35 cellular contexts compared by ENCODE assay signal in genomic region chr1:70659891-70660290, GRCh38.
"Had no signal": no experiment of that assay in that cellular context is flagged by ENCODE, and none has a peak within 500 bp of the region (broad histone marks: within the 10 kb centered on the region; RNA-seq: fewer than 3 reads in every experiment).

No MANE protein-coding gene starts in this region.

- ATAC-seq: activated CD8-positive, alpha-beta T cell treated with anti-CD3 and anti-CD28 coated beads for 36 hours; activated naive CD8-positive, alpha-beta T cell treated with anti-CD3 and anti-CD28 coated beads, Interleukin-2, amount 50 U/mL, for 24 hours had no signal

- H3K27ac ChIP-seq: ascending aorta, cardiac muscle cell, VCaP had no signal

- H3K9me3 ChIP-seq: ascending aorta had no signal

- FAIRE-seq: bronchial epithelial cell, TTC549 had no signal

- H3K4me1 Mint-ChIP-seq: activated B cell treated with CpG ODN at 0.5 μM for 24 hours; activated CD4-positive, alpha-beta T cell treated with anti-CD3 and anti-CD28 coated beads, Interleukin-2, amount 10 ng/mL, durations not matched to agents 24 days and 14 days; activated naive CD4-positive, alpha-beta T cell treated with anti-CD3 and anti-CD28 coated beads, Interleukin-2, amount 10 ng/mL, durations not matched to agents 7 days and 5 days; activated naive CD4-positive, alpha-beta T cell treated with anti-CD3 and anti-CD28 coated beads, Interleukin-2, amount 50 U/mL, for 24 hours; activated naive CD8-positive, alpha-beta T cell treated with anti-CD3 and anti-CD28 coated beads, Interleukin-2, amount 10 ng/mL, durations not matched to agents 7 days and 5 days; activated naive CD8-positive, alpha-beta T cell treated with anti-CD3 and anti-CD28 coated beads, Interleukin-2, amount 50 U/mL, for 24 hours; brain; central memory CD8-positive, alpha-beta T cell had no signal

- H3K4me3 Mint-ChIP-seq: activated B cell treated with CpG ODN at 0.5 μM for 24 hours; activated CD4-positive, alpha-beta memory T cell treated with anti-CD3 and anti-CD28 coated beads for 36 hours; activated CD4-positive, alpha-beta T cell treated with anti-CD3 and anti-CD28 coated beads, Interleukin-2, amount 10 ng/mL, durations not matched to agents 24 days and 14 days; activated CD8-positive, alpha-beta T cell treated with anti-CD3 and anti-CD28 coated beads for 36 hours; activated naive CD4-positive, alpha-beta T cell treated with anti-CD3 and anti-CD28 coated beads, Interleukin-2, amount 10 ng/mL, durations not matched to agents 7 days and 5 days; activated naive CD4-positive, alpha-beta T cell treated with anti-CD3 and anti-CD28 coated beads, Interleukin-2, amount 50 U/mL, for 24 hours; activated naive CD8-positive, alpha-beta T cell; activated naive CD8-positive, alpha-beta T cell treated with anti-CD3 and anti-CD28 coated beads, Interleukin-2, amount 10 ng/mL, durations not matched to agents 7 days and 5 days; activated naive CD8-positive, alpha-beta T cell treated with anti-CD3 and anti-CD28 coated beads, Interleukin-2, amount 50 U/mL, for 24 hours; activated T-cell treated with anti-CD3 and anti-CD28 coated beads, Interleukin-2, amount 50 U/mL, for 24 hours; brain; central memory CD8-positive, alpha-beta T cell; T-helper 1 cell treated with Interleukin-12 subunit alpha and Interleukin-12 subunit beta and Interleukin-4 antibody, amounts not matched to agents 30 μg/mL and 1 μg/mL, for 36 hours; T-helper 2 cell treated with Interferon-gamma antibody and Interleukin-4, amounts not matched to agents 5 μg/mL and 100 μg/mL, for 36 hours had no signal

- H3K36me3 Mint-ChIP-seq: activated CD4-positive, alpha-beta memory T cell treated with anti-CD3 and anti-CD28 coated beads for 36 hours; activated naive CD4-positive, alpha-beta T cell treated with anti-CD3 and anti-CD28 coated beads, Interleukin-2, amount 10 ng/mL, durations not matched to agents 7 days and 5 days; activated naive CD4-positive, alpha-beta T cell treated with anti-CD3 and anti-CD28 coated beads, Interleukin-2, amount 50 U/mL, for 24 hours; activated naive CD8-positive, alpha-beta T cell; activated naive CD8-positive, alpha-beta T cell treated with anti-CD3 and anti-CD28 coated beads, Interleukin-2, amount 10 ng/mL, durations not matched to agents 7 days and 5 days; brain had no signal

- H3K4me3 ChIP-seq: ascending aorta, cardiac muscle cell had no signal

- H3K27me3 Mint-ChIP-seq: activated B cell treated with CpG ODN at 0.5 μM for 24 hours; activated CD4-positive, alpha-beta memory T cell treated with anti-CD3 and anti-CD28 coated beads for 36 hours; activated CD4-positive, alpha-beta T cell treated with anti-CD3 and anti-CD28 coated beads, Interleukin-2, amount 10 ng/mL, durations not matched to agents 24 days and 14 days; activated CD8-positive, alpha-beta T cell treated with anti-CD3 and anti-CD28 coated beads for 36 hours; activated naive CD4-positive, alpha-beta T cell treated with anti-CD3 and anti-CD28 coated beads, Interleukin-2, amount 10 ng/mL, durations not matched to agents 7 days and 5 days; activated naive CD4-positive, alpha-beta T cell treated with anti-CD3 and anti-CD28 coated beads, Interleukin-2, amount 50 U/mL, for 24 hours; activated naive CD8-positive, alpha-beta T cell; activated naive CD8-positive, alpha-beta T cell treated with anti-CD3 and anti-CD28 coated beads, Interleukin-2, amount 10 ng/mL, durations not matched to agents 7 days and 5 days; activated naive CD8-positive, alpha-beta T cell treated with anti-CD3 and anti-CD28 coated beads, Interleukin-2, amount 50 U/mL, for 24 hours; activated T-cell treated with anti-CD3 and anti-CD28 coated beads, Interleukin-2, amount 50 U/mL, for 24 hours; brain; central memory CD8-positive, alpha-beta T cell had no signal

- H3K27ac Mint-ChIP-seq: activated B cell treated with CpG ODN at 0.5 μM for 24 hours; activated CD4-positive, alpha-beta memory T cell treated with anti-CD3 and anti-CD28 coated beads for 36 hours; activated CD4-positive, alpha-beta T cell treated with anti-CD3 and anti-CD28 coated beads, Interleukin-2, amount 10 ng/mL, durations not matched to agents 24 days and 14 days; activated CD8-positive, alpha-beta T cell treated with anti-CD3 and anti-CD28 coated beads for 36 hours; activated naive CD4-positive, alpha-beta T cell treated with anti-CD3 and anti-CD28 coated beads, Interleukin-2, amount 10 ng/mL, durations not matched to agents 7 days and 5 days; activated naive CD4-positive, alpha-beta T cell treated with anti-CD3 and anti-CD28 coated beads, Interleukin-2, amount 50 U/mL, for 24 hours; activated naive CD8-positive, alpha-beta T cell; activated naive CD8-positive, alpha-beta T cell treated with anti-CD3 and anti-CD28 coated beads, Interleukin-2, amount 10 ng/mL, durations not matched to agents 7 days and 5 days; activated naive CD8-positive, alpha-beta T cell treated with anti-CD3 and anti-CD28 coated beads, Interleukin-2, amount 50 U/mL, for 24 hours; activated T-cell treated with anti-CD3 and anti-CD28 coated beads, Interleukin-2, amount 50 U/mL, for 24 hours; activated T-helper 2 cell treated with anti-CD3 and anti-CD28 coated beads, Interferon-gamma antibody, Interleukin-2, Interleukin-4, amounts not matched to agents 10 μg/mL and 5 μg/mL and 100 μg/mL, durations not matched to agents 14 hours and 24 hours and 36 hours; brain; T-helper 1 cell treated with Interleukin-12 subunit alpha and Interleukin-12 subunit beta and Interleukin-4 antibody, amounts not matched to agents 30 μg/mL and 1 μg/mL, for 36 hours; T-helper 2 cell treated with Interferon-gamma antibody and Interleukin-4, amounts not matched to agents 5 μg/mL and 100 μg/mL, for 36 hours had no signal

- H3K27me3 ChIP-seq: ascending aorta, cardiac muscle cell had no signal

- DNase-seq: activated B cell treated with CpG ODN at 0.5 μM for 24 hours; activated CD4-positive, alpha-beta memory T cell treated with anti-CD3 and anti-CD28 coated beads for 36 hours; activated CD4-positive, alpha-beta T cell treated with anti-CD3 and anti-CD28 coated beads for 4 hours; activated CD4-positive, alpha-beta T cell treated with anti-CD3 and anti-CD28 coated beads, Interleukin-2, amount 10 ng/mL, durations not matched to agents 24 days and 14 days; activated CD4-positive, alpha-beta T cell treated with anti-CD3 and anti-CD28 coated beads, Interleukin-2, amount 50 U/mL, for 1 hour; activated CD4-positive, alpha-beta T cell treated with anti-CD3 and anti-CD28 coated beads, Interleukin-2, amount 50 U/mL, for 4 hours; activated CD4-positive, CD25-positive, alpha-beta regulatory T cell treated with anti-CD3 and anti-CD28 coated beads, Interleukin-2, amount 50 U/mL, for 72 hours; activated CD8-positive, alpha-beta memory T cell treated with anti-CD3 and anti-CD28 coated beads, Interleukin-2, amount 50 U/mL, for 48 hours; activated CD8-positive, alpha-beta T cell treated with anti-CD3 and anti-CD28 coated beads for 36 hours; activated effector memory CD4-positive, alpha-beta T cell treated with Interleukin-2 at 50 U/mL for 16 hours; activated gamma-delta T cell; activated naive CD4-positive, alpha-beta T cell treated with anti-CD3 and anti-CD28 coated beads, Interleukin-2, amount 10 ng/mL, durations not matched to agents 7 days and 5 days; activated naive CD4-positive, alpha-beta T cell treated with Interleukin-2 at 50 U/mL for 16 hours; activated naive CD8-positive, alpha-beta T cell treated with anti-CD3 and anti-CD28 coated beads, Interleukin-2, amount 10 ng/mL, durations not matched to agents 7 days and 5 days; activated naive CD8-positive, alpha-beta T cell treated with anti-CD3 and anti-CD28 coated beads, Interleukin-2, amount 50 U/mL, for 24 hours; activated T-cell treated with anti-CD3 and anti-CD28 coated beads, Interleukin-2, amount 50 U/mL, for 24 hours; activated T-cell treated with anti-CD3 and anti-CD28 coated beads, Interleukin-2, amount 50 U/mL, for 48 hours; amygdala; anterior cingulate cortex; caudate nucleus; cerebellar nuclear complex; T-helper 2 cell; T-helper 9 cell had no signal

- H3K36me3 ChIP-seq: ascending aorta had no signal

- H3K9me3 Mint-ChIP-seq: activated B cell treated with CpG ODN at 0.5 μM for 24 hours; activated CD4-positive, alpha-beta T cell treated with anti-CD3 and anti-CD28 coated beads, Interleukin-2, amount 10 ng/mL, durations not matched to agents 24 days and 14 days; activated CD8-positive, alpha-beta T cell treated with anti-CD3 and anti-CD28 coated beads for 36 hours; activated naive CD4-positive, alpha-beta T cell treated with anti-CD3 and anti-CD28 coated beads, Interleukin-2, amount 10 ng/mL, durations not matched to agents 7 days and 5 days; activated naive CD4-positive, alpha-beta T cell treated with anti-CD3 and anti-CD28 coated beads, Interleukin-2, amount 50 U/mL, for 24 hours; activated T-cell treated with anti-CD3 and anti-CD28 coated beads, Interleukin-2, amount 50 U/mL, for 24 hours; activated T-helper 2 cell treated with anti-CD3 and anti-CD28 coated beads, Interferon-gamma antibody, Interleukin-2, Interleukin-4, amounts not matched to agents 10 μg/mL and 5 μg/mL and 100 μg/mL, durations not matched to agents 14 hours and 24 hours and 36 hours; T-helper 1 cell treated with Interleukin-12 subunit alpha and Interleukin-12 subunit beta and Interleukin-4 antibody, amounts not matched to agents 30 μg/mL and 1 μg/mL, for 36 hours; T-helper 2 cell treated with Interferon-gamma antibody and Interleukin-4, amounts not matched to agents 5 μg/mL and 100 μg/mL, for 36 hours had no signal

- H3K4me1 ChIP-seq: ascending aorta had no signal
